Comparison of ENCODE assay signal across 22 cellular contexts in the genomic region with DNA sequence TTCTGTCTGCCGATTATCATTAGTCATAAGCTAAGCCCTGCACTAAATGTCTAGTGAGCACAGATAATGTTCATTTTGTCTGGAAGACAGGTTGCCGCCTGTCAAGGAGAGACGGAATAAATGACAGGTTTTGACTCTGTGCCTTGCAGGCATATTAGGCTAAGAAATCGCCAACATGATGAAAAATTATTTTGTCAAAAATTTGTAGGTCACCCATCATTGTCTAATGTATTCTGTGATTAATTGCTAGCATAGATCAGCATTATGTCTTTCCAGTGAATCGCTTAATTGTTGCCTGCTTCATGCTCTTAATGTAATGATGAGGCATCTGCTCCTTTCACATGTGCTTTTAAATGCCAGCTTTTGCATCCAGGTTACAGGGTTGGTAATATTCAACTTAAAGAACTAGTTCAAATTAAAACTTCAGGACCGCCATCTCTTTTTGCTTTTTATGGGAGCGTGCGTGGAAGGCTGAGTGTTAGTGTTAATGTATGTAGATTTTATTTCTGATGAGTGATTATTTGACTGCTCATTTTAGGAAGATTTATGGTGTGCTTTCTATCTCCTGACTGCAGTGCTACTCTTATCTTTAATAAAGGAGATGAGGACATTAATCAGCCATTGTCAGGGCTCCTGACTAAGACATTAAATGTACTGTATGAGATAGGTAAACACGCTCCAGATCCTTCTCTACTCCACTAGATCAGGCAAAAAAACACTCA.
A peak's percentile ranks its signal among the peaks of the same experiment; 100 is the strongest.
DNase-seq lines count a peak whose midpoint lies in the region; ATAC-seq and TF ChIP-seq lines count a peak whose summit lies in the region.
"Had no signal": no experiment of that assay in that cellular context is flagged by ENCODE, and none has a peak within 500 bp of the region (broad histone marks: within the 10 kb centered on the region; RNA-seq: fewer than 3 reads in every experiment).

No MANE protein-coding gene starts in this region.

- no peaks in the 10 kb centered on the region for H3K4me1 Mint-ChIP-seq in CD14-positive monocyte
- H3K4me1 Mint-ChIP-seq: activated CD4-positive, alpha-beta memory T cell treated with anti-CD3 and anti-CD28 coated beads, Interleukin-2, amount 10 ng/mL, durations not matched to agents 7 days and 5 days; nephron had no signal

- intact Hi-C loops in CD14-positive monocyte (cut with micrococcal nuclease), result no loop called here

- no peak overlapping the region for H3K4me3 Mint-ChIP-seq in CD14-positive monocyte
- H3K4me3 Mint-ChIP-seq: activated CD4-positive, alpha-beta memory T cell treated with anti-CD3 and anti-CD28 coated beads, Interleukin-2, amount 10 ng/mL, durations not matched to agents 7 days and 5 days; HFFc6; nephron had no signal

- DNase-seq in DMS153 (lab: John Stamatoyannopoulos, UW) (peak; percentile 57), NCI-H1417 treated with DMSO at 0.1 percent for 48 hours (lab: John Stamatoyannopoulos, UW) (peak; percentile 88), NCI-H82 treated with DMSO at 0.1 percent for 48 hours (lab: John Stamatoyannopoulos, UW; ENCODE audit: unreplicated experiment) (peak; percentile 83), left kidney (ENCODE audit: low read depth, low spot score) (peak; percentile 34), CD14-positive monocyte (ENCODE audit: low spot score) (no peak), epidermal melanocyte (ENCODE audit: insufficient read length, low spot score) (no peak)
- DNase-seq: activated CD4-positive, alpha-beta memory T cell treated with anti-CD3 and anti-CD28 coated beads, Interleukin-2, amount 10 ng/mL, durations not matched to agents 7 days and 5 days; aorta; HFFc6; KG1; NCI-H2171; NK-92 treated with Interleukin-12 subunit alpha and Interleukin-12 subunit beta, amount 100 ng/mL, for 24 hours; PC-9; right lobe of liver; stimulated activated CD4-positive, alpha-beta T cell treated with anti-CD3 and anti-CD28 coated beads, Interleukin-15, amount 100 ng/mL, for 24 hours; stimulated activated naive CD8-positive, alpha-beta T cell treated with anti-CD3 and anti-CD28 coated beads, Interleukin-15, Interleukin-2, amounts not matched to agents 100 U/mL and 50 U/mL, for 24 hours had no signal

- H3K27ac Mint-ChIP-seq in CD14-positive monocyte, result no peak overlapping the region
- H3K27ac Mint-ChIP-seq: activated CD4-positive, alpha-beta memory T cell treated with anti-CD3 and anti-CD28 coated beads, Interleukin-2, amount 10 ng/mL, durations not matched to agents 7 days and 5 days; activated naive CD4-positive, alpha-beta T cell treated with anti-CD3 and anti-CD28 coated beads, Interleukin-2, amount 50 U/mL, for 72 hours; activated T-helper 2 cell treated with anti-CD3 and anti-CD28 coated beads, Interferon-gamma antibody, Interleukin-2, Interleukin-4, amounts not matched to agents 10 μg/mL and 5 μg/mL and 100 μg/mL, durations not matched to agents 14 hours and 24 hours and 36 hours; HFFc6; nephron had no signal

- H3K36me3 Mint-ChIP-seq in CD14-positive monocyte, result no peaks in the 10 kb centered on the region
- H3K36me3 Mint-ChIP-seq: activated naive CD4-positive, alpha-beta T cell treated with anti-CD3 and anti-CD28 coated beads, Interleukin-2, amount 50 U/mL, for 72 hours had no signal

- TF ChIP-seq CTCF in CD14-positive monocyte (IDR thresholded peaks at IDR 0.05), result no peak

- peaks cover 0 to 6% (median 0%) of the 10 kb centered on the region in 7 donors for H3K9me3 Mint-ChIP-seq in CD14-positive monocyte
- H3K9me3 Mint-ChIP-seq: activated CD4-positive, alpha-beta memory T cell treated with anti-CD3 and anti-CD28 coated beads, Interleukin-2, amount 10 ng/mL, durations not matched to agents 7 days and 5 days; activated T-helper 2 cell treated with anti-CD3 and anti-CD28 coated beads, Interferon-gamma antibody, Interleukin-2, Interleukin-4, amounts not matched to agents 10 μg/mL and 5 μg/mL and 100 μg/mL, durations not matched to agents 14 hours and 24 hours and 36 hours; HFFc6; nephron had no signal

- H3K27me3 Mint-ChIP-seq in CD14-positive monocyte (ENCODE audit: low read depth in 3 of 3), result no peaks in the 10 kb centered on the region
- H3K27me3 Mint-ChIP-seq: activated CD4-positive, alpha-beta memory T cell treated with anti-CD3 and anti-CD28 coated beads, Interleukin-2, amount 10 ng/mL, durations not matched to agents 7 days and 5 days had no signal

- ATAC-seq in GM18498 (IDR thresholded peaks at IDR 0.05; ENCODE audit: unreplicated experiment) (no peak), HG03095 (IDR thresholded peaks at IDR 0.05; ENCODE audit: unreplicated experiment) (no peak)
- ATAC-seq: activated CD4-positive, CD25-positive, alpha-beta regulatory T cell treated with anti-CD3 and anti-CD28 coated beads, Interleukin-2, amount 50 U/mL, for 24 hours; activated naive CD4-positive, alpha-beta T cell treated with anti-CD3 and anti-CD28 coated beads, Interleukin-2, amount 50 U/mL, for 72 hours; right lobe of liver; stimulated activated naive CD8-positive, alpha-beta T cell treated with anti-CD3 and anti-CD28 coated beads, Interleukin-15, Interleukin-2, amounts not matched to agents 100 U/mL and 50 U/mL, for 24 hours had no signal

Comparison
In these comparisons a context has a peak if more than half of its experiments do, and no peak if none do; other contexts are left out.
1. DNase-seq: peak in DMS153 (single experiment), NCI-H1417 treated with DMSO at 0.1 percent for 48 hours (single experiment), NCI-H82 treated with DMSO at 0.1 percent for 48 hours (single experiment) and left kidney (single experiment); none in CD14-positive monocyte (single experiment) and epidermal melanocyte (single experiment).